18 cellular contexts compared by ENCODE assay signal in the genomic region with DNA sequence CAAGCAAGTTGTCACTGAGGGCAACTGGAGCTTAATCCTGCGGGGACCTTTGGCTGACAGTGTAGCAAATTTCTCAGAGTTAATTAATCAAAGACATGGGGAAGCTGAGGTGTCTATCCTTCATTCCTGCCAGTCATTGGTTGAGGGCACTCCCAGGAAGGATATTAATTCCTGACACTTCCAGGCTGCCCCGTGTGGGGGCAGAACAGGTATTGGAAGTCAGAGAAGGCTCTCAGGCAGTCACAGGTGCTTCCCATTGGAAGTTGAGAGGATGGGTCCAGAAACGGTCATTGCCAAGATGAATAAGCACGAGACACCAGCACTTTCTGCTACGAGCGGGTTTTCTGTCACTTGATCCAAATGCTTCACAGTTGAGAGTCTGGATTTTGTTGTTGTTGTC. TPM values are rescaled to one million over a fixed set of nuclear protein-coding genes. Genes with fewer than 3 reads are reported as not detected.
"Had no signal": no experiment of that assay in that cellular context is flagged by ENCODE, and none has a peak within 500 bp of the region (broad histone marks: within the 10 kb centered on the region; RNA-seq: fewer than 3 reads in every experiment).

No MANE protein-coding gene starts in this region.

- ATAC-seq: foreskin keratinocyte; left ventricle myocardium superior; naive thymus-derived CD4-positive, alpha-beta T cell; sciatic nerve had no signal

- H3K27me3 ChIP-seq: colonic mucosa, foreskin keratinocyte, neutrophil, stomach, transverse colon had no signal

- H3K36me3 ChIP-seq: colonic mucosa, stomach, thoracic aorta, transverse colon had no signal

- H3K27ac ChIP-seq: colonic mucosa, foreskin keratinocyte, neutrophil, stomach, thoracic aorta, transverse colon had no signal

- H3K4me3 ChIP-seq: colonic mucosa, lung, stomach, thoracic aorta, transverse colon had no signal

- H3K4me1 ChIP-seq: colonic mucosa, foreskin keratinocyte, transverse colon had no signal

- H3K9me3 ChIP-seq: colonic mucosa, neutrophil, stomach, thoracic aorta, transverse colon had no signal

- DNase-seq: colonic mucosa; dermis blood vessel endothelial cell; erythroblast; foreskin keratinocyte; immature natural killer cell; left ventricle myocardium superior; mesenchymal stem cell; naive thymus-derived CD4-positive, alpha-beta T cell; nephron progenitor cell; stimulated activated CD4-positive, alpha-beta T cell treated with anti-CD3 and anti-CD28 coated beads, Interleukin-2, amount 100 ng/mL, for 24 hours; stimulated activated naive CD4-positive, alpha-beta T cell; stomach; substantia nigra; transverse colon had no signal

RNA-seq across cellular contexts. Expression of a gene that starts 29.1 kb away (rescaled TPM):
- total RNA-seq: foreskin keratinocyte had no signal
- polyA plus RNA-seq: foreskin keratinocyte had no signal
